20 cellular contexts compared by ENCODE assay signal in genomic region chr21:38774586-38775285, GRCh38. TPM values are rescaled to one million over a fixed set of nuclear protein-coding genes. Genes with fewer than 3 reads are reported as not detected.
DNase-seq lines count a peak whose midpoint lies in the region; ATAC-seq and TF ChIP-seq lines count a peak whose summit lies in the region.
"Had no signal": no experiment of that assay in that cellular context is flagged by ENCODE, and none has a peak within 500 bp of the region (broad histone marks: within the 10 kb centered on the region; RNA-seq: fewer than 3 reads in every experiment).

No MANE protein-coding gene starts in this region.

- no peaks in the 10 kb centered on the region for H3K36me3 Mint-ChIP-seq in mesothelial cell of epicardium
- H3K36me3 Mint-ChIP-seq: CD14-positive monocyte had no signal

- no peak for TF ChIP-seq CTCF in AG04450 (IDR thresholded peaks at IDR 0.05; ENCODE audit: low read depth, low read length)
- TF ChIP-seq CTCF in foreskin keratinocyte (conservative IDR thresholded peaks at IDR 0.05): no peak
- TF ChIP-seq CTCF in suprapubic skin (IDR thresholded peaks at IDR 0.05): no peak
- no peak for TF ChIP-seq CTCF in mesothelial cell of epicardium (IDR thresholded peaks at IDR 0.05; ENCODE audit: unreplicated experiment)
- no peak for TF ChIP-seq CTCF in mammary epithelial cell (conservative IDR thresholded peaks at IDR 0.05 in 1 of 2, IDR thresholded peaks at IDR 0.05 in 1 of 2; ENCODE audit: extremely low read depth in 1 of 2, insufficient read depth in 1 of 2, low read depth in 1 of 2, low read length in 2 of 2)
- TF ChIP-seq CTCF in left ventricle myocardium inferior (IDR thresholded peaks at IDR 0.05; ENCODE audit: borderline replicate concordance): no peak

- H3K36me3 ChIP-seq in SJSA1 (no peaks in the 10 kb centered on the region), suprapubic skin (no peaks in the 10 kb centered on the region), mammary epithelial cell (ENCODE audit: insufficient read depth, low read length) (no peaks in the 10 kb centered on the region), left ventricle myocardium inferior (no peaks in the 10 kb centered on the region)

- peaks cover 14% of the 10 kb centered on the region for H3K9me3 Mint-ChIP-seq in mesothelial cell of epicardium

- no peaks in the 10 kb centered on the region for H4K20me1 ChIP-seq in mammary epithelial cell (ENCODE audit: insufficient read depth, low read length)

- H3K4me3 Mint-ChIP-seq in mesothelial cell of epicardium: no peak overlapping the region
- H3K4me3 Mint-ChIP-seq: CD14-positive monocyte had no signal

- no peak for DNase-seq in AG04450 (ENCODE audit: low read depth, low spot score)
- no peak for DNase-seq in SJSA1 (ENCODE audit: low read depth in 1 of 2, low spot score in 2 of 2)
- DNase-seq in foreskin keratinocyte: no peak
- no peak for DNase-seq in suprapubic skin (ENCODE audit: low spot score in 2 of 2)
- no peak for DNase-seq in mesothelial cell of epicardium (ENCODE audit: low spot score in 2 of 2, unreplicated experiment in 2 of 2)
- DNase-seq in retina: no peak
- no peak for DNase-seq in mammary epithelial cell
- DNase-seq in left ventricle myocardium inferior: no peak
- DNase-seq: DMS 273 treated with DMSO at 0.1 percent for 48 hours, GDM1, H7, HFFc6, NCI-H1417 treated with DMSO at 0.1 percent for 48 hours, NCI-H187 treated with DMSO at 0.1 percent for 48 hours, NCI-H2227 treated with DMSO at 0.1 percent for 48 hours, NCI-H510A treated with DMSO at 0.1 percent for 48 hours, NCI-H774, SHP77 treated with DMSO at 0.1 percent for 48 hours had no signal

- H3K9ac ChIP-seq in mammary epithelial cell (ENCODE audit: insufficient read depth, low read length): no peak overlapping the region

- H3K27me3 Mint-ChIP-seq in mesothelial cell of epicardium (ENCODE audit: low read depth): peaks cover 4% of the 10 kb centered on the region

- no peak overlapping the region for H3K4me3 ChIP-seq in AG04450 (ENCODE audit: low read depth, low read length)
- H3K4me3 ChIP-seq in SJSA1: no peak overlapping the region
- no peak overlapping the region for H3K4me3 ChIP-seq in suprapubic skin
- no peak overlapping the region for H3K4me3 ChIP-seq in mammary epithelial cell (replicated peaks in 1 of 3; ENCODE audit: insufficient read depth in 1 of 3, low read depth in 2 of 3, low read length in 3 of 3)
- no peak overlapping the region for H3K4me3 ChIP-seq in left ventricle myocardium inferior

- no peak overlapping the region for H3K27ac Mint-ChIP-seq in mesothelial cell of epicardium
- H3K27ac Mint-ChIP-seq: CD14-positive monocyte had no signal

- H3K4me2 ChIP-seq in mammary epithelial cell (ENCODE audit: insufficient read depth, low read depth, low read length): no peak overlapping the region

- no peak for TF ChIP-seq POLR2A in suprapubic skin (IDR thresholded peaks at IDR 0.05)

- peaks cover 7% of the 10 kb centered on the region; the same call in 1 of the 2 replicates for H3K9me3 ChIP-seq in AG04450 (ENCODE audit: control insufficient read depth, insufficient read depth, low read length)
- H3K9me3 ChIP-seq in SJSA1 (replicated peaks): no peaks in the 10 kb centered on the region; the same call in 1 of the 2 replicates
- peaks cover 3% of the 10 kb centered on the region for H3K9me3 ChIP-seq in suprapubic skin
- no peaks in the 10 kb centered on the region for H3K9me3 ChIP-seq in mammary epithelial cell (replicated peaks; ENCODE audit: insufficient read depth, low read length)
- peaks cover 16% of the 10 kb centered on the region for H3K9me3 ChIP-seq in left ventricle myocardium inferior (replicated peaks)

- 89% methylated on average over 10 of the region's 12 CpGs for WGBS in suprapubic skin
- WGBS in mammary epithelial cell (ENCODE audit: low coverage, missing lambda C conversion rate): 84% methylated on average over 12 of the region's 12 CpGs

- no peaks in the 10 kb centered on the region for H3K27me3 ChIP-seq in AG04450 (ENCODE audit: control insufficient read depth, insufficient read depth, low read length)
- no peaks in the 10 kb centered on the region for H3K27me3 ChIP-seq in SJSA1 (replicated peaks)
- no peaks in the 10 kb centered on the region for H3K27me3 ChIP-seq in foreskin keratinocyte
- H3K27me3 ChIP-seq in suprapubic skin: no peaks in the 10 kb centered on the region
- H3K27me3 ChIP-seq in mammary epithelial cell (ENCODE audit: insufficient read depth, low read length): no peaks in the 10 kb centered on the region
- H3K27me3 ChIP-seq in left ventricle myocardium inferior (ENCODE audit: low read depth): no peaks in the 10 kb centered on the region

- H3K79me2 ChIP-seq in mammary epithelial cell (ENCODE audit: insufficient read depth, low read length): no peaks in the 10 kb centered on the region

- H3K27ac ChIP-seq in AG04450 (ENCODE audit: low read depth, low read length): peak overlapping the region; percentile 25
- peak overlapping the region; percentile 67 for H3K27ac ChIP-seq in SJSA1
- peak overlapping the region; percentile 89 for H3K27ac ChIP-seq in foreskin keratinocyte
- H3K27ac ChIP-seq in suprapubic skin: peak overlapping the region; percentile 7
- no peak overlapping the region for H3K27ac ChIP-seq in mammary epithelial cell (ENCODE audit: insufficient read depth, low read depth, low read length)
- H3K27ac ChIP-seq in left ventricle myocardium inferior (replicated peaks): no peak overlapping the region
- H3K27ac ChIP-seq: HL-60 had no signal

- CTCF ChIA-PET in AG04450 (lab: Charles Lee): interaction anchor here (1.5 kb wide), 1 partner anchor 19 kb away, joined by 4 read pairs; no protein-coding TSS in a partner anchor
- CTCF ChIA-PET in mammary epithelial cell (lab: Charles Lee; ENCODE audit: low non-redundant PET): no interaction called here

- dilution Hi-C loops in mammary epithelial cell (cut with HindIII; ENCODE audit: low sequenced_read_pairs): loop anchor here (5.0 kb wide), 1 partner anchor 78 kb away; no protein-coding TSS in a partner anchor

- POLR2A ChIA-PET in AG04450 (lab: Yijun Ruan, JAX): no interaction called here

- TF ChIP-seq EP300 in suprapubic skin (IDR thresholded peaks at IDR 0.05): no peak

- in situ Hi-C loops in mammary epithelial cell (cut with MboI; ENCODE audit: low sequenced_read_pairs in 2 of 2): no loop called here

- intact Hi-C loops in mammary epithelial cell (cut with micrococcal nuclease) (no loop called here), left ventricle myocardium inferior (cut with micrococcal nuclease) (no loop called here)

- H2AFZ ChIP-seq in mammary epithelial cell (ENCODE audit: low read depth, low read length): no peak overlapping the region

- ATAC-seq in foreskin keratinocyte: no peak

- H3K4me1 Mint-ChIP-seq in mesothelial cell of epicardium: peaks cover 27% of the 10 kb centered on the region

- peaks cover 57% of the 10 kb centered on the region for H3K4me1 ChIP-seq in SJSA1 (replicated peaks)
- peaks cover 15% of the 10 kb centered on the region for H3K4me1 ChIP-seq in foreskin keratinocyte
- peaks cover 25% of the 10 kb centered on the region for H3K4me1 ChIP-seq in suprapubic skin
- peaks cover 17% of the 10 kb centered on the region for H3K4me1 ChIP-seq in mammary epithelial cell (ENCODE audit: insufficient read depth, low read length)
- H3K4me1 ChIP-seq in left ventricle myocardium inferior: peaks cover 4% of the 10 kb centered on the region

- BruUV-seq in mammary epithelial cell (replicated peaks; lab: Mats Ljungman, UMichigan): no TSS peak

RNA-seq across cellular contexts. Expression of gene ETS2, which starts 31.0 kb away (rescaled TPM):
- 60.1 and 62.7 TPM in 2 replicates for polyA plus RNA-seq in AG04450 (2011; rRNA removed)
- polyA minus RNA-seq in AG04450 (2011; rRNA and poly(A)+ RNA removed): 60.1 and 67.9 TPM in 2 replicates
- total RNA-seq in SJSA1 (2014; rRNA removed; shearing (Covaris generic)): 44.4 and 48.2 TPM in 2 replicates
- total RNA-seq in foreskin keratinocyte: 46.4 and 61.5 TPM in 2 replicates
- polyA plus RNA-seq in foreskin keratinocyte: 21.4 and 32.5 TPM in 2 replicates
- total RNA-seq in suprapubic skin: 100 to 1,000 TPM; 198 to 510 (median 416) TPM
- total RNA-seq in mesothelial cell of epicardium: 29.6 to 32.5 TPM (median 30.5 TPM) in 3 replicates
- 10 to 100 TPM; 60.3 to 62.3 TPM for total RNA-seq in mammary epithelial cell
- 21.9 TPM for polyA plus RNA-seq in mammary epithelial cell
- polyA minus RNA-seq in mammary epithelial cell: 27.6 TPM
- 40.9 TPM for total RNA-seq in left ventricle myocardium inferior

Comparison
In these comparisons a context has a peak if more than half of its experiments do, and no peak if none do; other contexts are left out.
1. H3K27ac ChIP-seq: peak in AG04450 (single experiment), SJSA1 (single experiment), foreskin keratinocyte (single experiment) and suprapubic skin (single experiment); none in mammary epithelial cell (single experiment) and left ventricle myocardium inferior (single experiment).